8 cellular contexts compared by ENCODE assay signal in the genomic region with DNA sequence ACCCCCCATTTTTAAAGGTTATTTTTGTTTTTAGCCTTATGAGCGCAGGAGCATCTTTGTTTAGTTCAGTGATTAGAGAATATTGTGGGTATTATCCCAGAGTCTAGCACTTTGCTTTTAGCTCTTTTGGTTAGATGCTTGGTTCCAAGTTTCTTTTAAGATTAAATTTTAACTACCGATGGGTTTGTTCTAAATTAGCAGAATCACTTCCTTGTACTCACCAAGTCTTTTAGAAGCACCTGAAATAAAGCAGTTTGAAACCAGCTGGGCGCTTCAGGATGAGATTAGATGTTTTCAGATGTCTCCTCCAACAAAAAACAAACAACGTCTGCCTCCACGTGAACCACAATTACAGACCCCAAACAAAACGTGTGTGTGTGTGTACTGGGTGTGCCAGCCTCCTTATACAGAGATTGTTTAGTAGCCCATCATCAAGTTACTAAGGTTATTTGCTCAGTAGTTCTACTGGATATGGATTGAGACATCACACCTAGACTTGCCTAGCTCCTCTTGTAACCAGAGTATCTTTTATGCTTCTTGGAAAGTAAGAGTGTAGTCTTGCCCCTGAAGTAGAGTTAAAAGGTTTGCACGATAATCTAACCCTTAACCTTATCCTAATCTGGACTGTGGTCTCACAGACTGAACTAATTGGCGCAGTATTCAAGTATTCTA. TPM values are rescaled to one million over a fixed set of nuclear protein-coding genes. Genes with fewer than 3 reads are reported as not detected.
DNase-seq lines count a peak whose midpoint lies in the region; ATAC-seq and TF ChIP-seq lines count a peak whose summit lies in the region.

No MANE protein-coding gene starts in this region.

- H3K9ac ChIP-seq in trophoblast cell (ENCODE audit: low read length): no peak overlapping the region
- no peak overlapping the region for H3K9ac ChIP-seq in neuronal stem cell (ENCODE audit: low read depth, low read length, poor library complexity)

- H2BK120ac ChIP-seq in trophoblast cell (ENCODE audit: insufficient read depth, low read length, poor library complexity) (no peak overlapping the region), neuronal stem cell (ENCODE audit: low read depth, low read length) (no peak overlapping the region)

- no peak overlapping the region for H2AK5ac ChIP-seq in trophoblast cell (ENCODE audit: low read length)
- no peak overlapping the region for H2AK5ac ChIP-seq in neuronal stem cell (ENCODE audit: low read depth, low read length)

- H3K27ac ChIP-seq in DOHH2 (ENCODE audit: low read depth, low read length): no peak overlapping the region
- peak overlapping the region; percentile 90 for H3K27ac ChIP-seq in epithelial cell of prostate
- no peak overlapping the region for H3K27ac ChIP-seq in trophoblast cell (ENCODE audit: low read depth, low read length)
- no peak overlapping the region for H3K27ac ChIP-seq in neuronal stem cell (replicated peaks; ENCODE audit: low read length)

- H3K4me1 ChIP-seq in DOHH2 (ENCODE audit: control insufficient read depth, low read length): peaks cover 24% of the 10 kb centered on the region
- peaks cover 7 to 16% of the 10 kb centered on the region in 2 experiments for H3K4me1 ChIP-seq in trophoblast cell (ENCODE audit: control insufficient read depth in 1 of 2, insufficient read depth in 2 of 2, low read length in 2 of 2)
- H3K4me1 ChIP-seq in neuronal stem cell (ENCODE audit: control insufficient read depth in 2 of 2, insufficient read depth in 1 of 2, low read depth in 1 of 2, low read length in 2 of 2): peaks cover 6 to 7% of the 10 kb centered on the region in 2 donors

- no peaks in the 10 kb centered on the region for H4K20me1 ChIP-seq in DOHH2 (ENCODE audit: control insufficient read depth, insufficient read depth, low read depth, low read length)

- H2BK15ac ChIP-seq in neuronal stem cell (ENCODE audit: low read length): no peak overlapping the region

- no peak overlapping the region for H3K23ac ChIP-seq in trophoblast cell (ENCODE audit: low read length)
- H3K23ac ChIP-seq in neuronal stem cell (ENCODE audit: low read depth, low read length, poor library complexity): no peak overlapping the region

- H3K79me2 ChIP-seq in DOHH2 (ENCODE audit: control insufficient read depth, low read length): peaks cover 48% of the 10 kb centered on the region
- peaks cover 32% of the 10 kb centered on the region for H3K79me2 ChIP-seq in trophoblast cell (ENCODE audit: control insufficient read depth, insufficient read depth, low read length, poor library complexity)

- H2AFZ ChIP-seq in trophoblast cell (ENCODE audit: insufficient read depth, low read length, poor library complexity) (no peak overlapping the region), neuronal stem cell (ENCODE audit: low read length) (no peak overlapping the region)

- H4K12ac ChIP-seq in trophoblast cell (ENCODE audit: low read depth, low read length): no peak overlapping the region

- H3K36me3 ChIP-seq in DOHH2 (ENCODE audit: control insufficient read depth, low read length): no peaks in the 10 kb centered on the region; the same call in 1 of the 2 replicates
- H3K36me3 ChIP-seq in trophoblast cell (ENCODE audit: control insufficient read depth in 1 of 2, insufficient read depth in 2 of 2, low read length in 2 of 2): peaks cover 5 to 8% of the 10 kb centered on the region in 2 experiments
- H3K36me3 ChIP-seq in neuronal stem cell (replicated peaks in 1 of 2; ENCODE audit: control insufficient read depth in 2 of 2, insufficient read depth in 2 of 2, low read length in 2 of 2): peaks cover 0 to 10% of the 10 kb centered on the region in 2 donors

- peaks cover 9% of the 10 kb centered on the region for H3K27me3 ChIP-seq in DOHH2 (ENCODE audit: control insufficient read depth, low read length)
- no peaks in the 10 kb centered on the region for H3K27me3 ChIP-seq in trophoblast cell (ENCODE audit: insufficient read depth, low read length)
- H3K27me3 ChIP-seq in neuronal stem cell (ENCODE audit: control insufficient read depth in 3 of 3, insufficient read depth in 3 of 3, low read depth in 1 of 3, low read length in 3 of 3): peaks cover 0 to 3% (median 3%) of the 10 kb centered on the region in 3 experiments

- whole genome bisulfite sequencing in trophoblast cell (ENCODE audit: extremely low coverage, insufficient coverage, insufficient read length): no CpG with 5 or more reads among the region's 8 CpGs
- no CpG with 5 or more reads among the region's 8 CpGs for WGBS in neuronal stem cell (ENCODE audit: extremely low coverage in 2 of 2, insufficient read length in 2 of 2, insufficient replicate concordance in 1 of 2), 2 donors

- DNase-seq in NCI-H69 (lab: John Stamatoyannopoulos, UW): peak; percentile 78
- no peak for DNase-seq in epithelial cell of prostate (ENCODE audit: low read depth, low spot score)
- no peak for DNase-seq in trophoblast cell
- no peak for DNase-seq in activated gamma-delta T cell treated with Interleukin-2 at 50 U/mL for 16 hours
- no peak for DNase-seq in amniotic stem cell (lab: John Stamatoyannopoulos, UW)
- DNase-seq in neuronal stem cell (ENCODE audit: low spot score): no peak

- H2BK12ac ChIP-seq in trophoblast cell (ENCODE audit: low read length): no peak overlapping the region
- H2BK12ac ChIP-seq in neuronal stem cell (ENCODE audit: low read length): no peak overlapping the region

- H3K4me2 ChIP-seq in DOHH2 (ENCODE audit: low read length) (peak overlapping the region; percentile 84), trophoblast cell (ENCODE audit: low read length) (peak overlapping the region; percentile 79), neuronal stem cell (ENCODE audit: insufficient read depth, low read length, poor library complexity, severe bottlenecking) (no peak overlapping the region)

- H3K18ac ChIP-seq in trophoblast cell (ENCODE audit: low read length): no peak overlapping the region
- H3K18ac ChIP-seq in neuronal stem cell (ENCODE audit: low read length): no peak overlapping the region

- H3K79me1 ChIP-seq in trophoblast cell (ENCODE audit: low read length): peaks cover 25% of the 10 kb centered on the region
- H3K79me1 ChIP-seq in neuronal stem cell (ENCODE audit: low read depth, low read length): peaks cover 2% of the 10 kb centered on the region

- H2BK5ac ChIP-seq in trophoblast cell (ENCODE audit: low read depth, low read length, poor library complexity) (no peak overlapping the region), neuronal stem cell (ENCODE audit: low read length) (no peak overlapping the region)

- no peaks in the 10 kb centered on the region for H3K9me2 ChIP-seq in DOHH2 (replicated peaks; ENCODE audit: control insufficient read depth, low read length)

- TF ChIP-seq CTCF in DOHH2 (IDR thresholded peaks at IDR 0.05; ENCODE audit: low read depth, low read length, poor library complexity, severe bottlenecking): no peak

- H3K14ac ChIP-seq in trophoblast cell (ENCODE audit: low read length): no peak overlapping the region
- H3K14ac ChIP-seq in neuronal stem cell (ENCODE audit: low read length): no peak overlapping the region

- H4K91ac ChIP-seq in trophoblast cell (ENCODE audit: low read depth, low read length) (no peak overlapping the region), neuronal stem cell (ENCODE audit: low read depth, low read length, poor library complexity) (no peak overlapping the region)

- H4K8ac ChIP-seq in trophoblast cell (ENCODE audit: low read depth, low read length): no peak overlapping the region
- no peak overlapping the region for H4K8ac ChIP-seq in neuronal stem cell (ENCODE audit: low read depth, low read length)

- ATAC-seq in activated CD4-positive, CD25-positive, alpha-beta regulatory T cell treated with anti-CD3 and anti-CD28 coated beads, Interleukin-2, amount 50 U/mL, for 24 hours: no peak

- H3K9me3 ChIP-seq in DOHH2 (ENCODE audit: control insufficient read depth, insufficient read depth, low read length) (no peaks in the 10 kb centered on the region), trophoblast cell (ENCODE audit: insufficient read depth, low read depth, low read length) (no peaks in the 10 kb centered on the region), neuronal stem cell (replicated peaks in 1 of 2; ENCODE audit: control insufficient read depth in 2 of 2, insufficient read depth in 1 of 2, low read depth in 1 of 2, low read length in 2 of 2) (no peaks in the 10 kb centered on the region)

- H3K4me3 ChIP-seq in DOHH2 (ENCODE audit: low read length) (peak overlapping the region; percentile 33), trophoblast cell (ENCODE audit: low read depth, low read length) (no peak overlapping the region), neuronal stem cell (ENCODE audit: low read length in 2 of 2) (no peak overlapping the region)

- peaks cover 5% of the 10 kb centered on the region; the same call in 1 of the 2 replicates for H3F3A ChIP-seq in DOHH2 (ENCODE audit: control insufficient read depth, insufficient read depth)

- H3K4ac ChIP-seq in trophoblast cell (ENCODE audit: low read depth, low read length) (peak overlapping the region; percentile 38), neuronal stem cell (ENCODE audit: low read length) (no peak overlapping the region)

RNA-seq across cellular contexts. Expression of gene DSTN, which starts 2.2 kb away (rescaled TPM):
- polyA plus RNA-seq in trophoblast cell (2013): 565 and 566 TPM in 2 replicates
- 252 TPM for polyA plus RNA-seq in neuronal stem cell (2013, experiment 1 of 2)
- 243 TPM for polyA plus RNA-seq in neuronal stem cell (2013, experiment 2 of 2)

RNA-seq across cellular contexts. Expression of gene BFSP1, which starts 40.9 kb away (rescaled TPM):
- polyA plus RNA-seq in trophoblast cell (2013): 2.2 and 2.7 TPM in 2 replicates
- polyA plus RNA-seq in neuronal stem cell (2013, experiment 1 of 2): 0.18 TPM
- polyA plus RNA-seq in neuronal stem cell (2013, experiment 2 of 2): 0.17 TPM
